ENCODE assay signal across 14 cellular contexts in genomic region chr3:195020921-195021320, GRCh38.
"Had no signal": no experiment of that assay in that cellular context is flagged by ENCODE, and none has a peak within 500 bp of the region (broad histone marks: within the 10 kb centered on the region; RNA-seq: fewer than 3 reads in every experiment).

No MANE protein-coding gene starts in this region.

- H3K36me3 ChIP-seq: breast epithelium, SJCRH30, tibial artery had no signal

- H3K27me3 ChIP-seq: breast epithelium, SJCRH30 had no signal

- FAIRE-seq: small intestine had no signal

- H3K4me1 ChIP-seq: breast epithelium, SJCRH30, tibial artery had no signal

- H3K9me3 ChIP-seq: breast epithelium, SJCRH30, tibial artery had no signal

- H3K4me3 ChIP-seq: breast epithelium, SJCRH30, tibial artery had no signal

- ATAC-seq: activated CD4-positive, CD25-positive, alpha-beta regulatory T cell treated with anti-CD3 and anti-CD28 coated beads, Interleukin-2, amount 50 U/mL, for 24 hours; stimulated activated effector memory CD8-positive, alpha-beta T cell treated with anti-CD3 and anti-CD28 coated beads, Interleukin-12 subunit alpha, Interleukin-12 subunit beta, amount 100 ng/mL, for 72 hours had no signal

- DNase-seq: activated gamma-delta T cell treated with Interleukin-2 at 50 U/mL for 16 hours; activated naive CD8-positive, alpha-beta T cell treated with anti-CD3 and anti-CD28 coated beads, Interleukin-2, amount 10 ng/mL, durations not matched to agents 7 days and 5 days; activated T-cell treated with anti-CD3 and anti-CD28 coated beads, Interleukin-2, amount 50 U/mL, for 24 hours; anterior cingulate cortex; effector CD4-positive, alpha-beta T cell; hypothalamus; mesendoderm; nephron progenitor cell; SJCRH30; small intestine had no signal

- H3K27ac ChIP-seq: SJCRH30, tibial artery had no signal
